In genomic region chr6:139376054-139376355, GRCh38 we compare ENCODE assay signal across 8 cellular contexts. TPM values are rescaled to one million over a fixed set of nuclear protein-coding genes. Genes with fewer than 3 reads are reported as not detected.
DNase-seq lines count a peak whose midpoint lies in the region; ATAC-seq and TF ChIP-seq lines count a peak whose summit lies in the region.

No MANE protein-coding gene starts in this region.

- H3F3A ChIP-seq in neural cell (ENCODE audit: insufficient read depth, low read length, poor library complexity, severe bottlenecking), result peaks cover 6% of the 10 kb centered on the region

- H3K79me2 ChIP-seq in neural cell (replicated peaks; ENCODE audit: insufficient read depth, low read length), result peaks cover 31% of the 10 kb centered on the region

- intact Hi-C loops in posterior vena cava (cut with DNase I), result loop anchor here (5.0 to 10.0 kb wide), 2 partner anchors 221 to 699 kb away; no protein-coding TSS in a partner anchor

- no peaks in the 10 kb centered on the region for H3K9me3 Mint-ChIP-seq in endodermal cell

- H2AFZ ChIP-seq in neural cell (ENCODE audit: low read depth, low read length), result peak overlapping the region; percentile 83

- H3K4me3 Mint-ChIP-seq in endodermal cell, result peak overlapping the region; percentile 100

- no peaks in the 10 kb centered on the region for H3K27me3 ChIP-seq in endodermal cell (ENCODE audit: control insufficient read depth, insufficient read depth, low read length, poor library complexity, severe bottlenecking)
- no peaks in the 10 kb centered on the region for H3K27me3 ChIP-seq in neural cell (ENCODE audit: insufficient read depth, low read depth, low read length)

- TF ChIP-seq CTCF in GM12875 (IDR thresholded peaks at IDR 0.05; ENCODE audit: borderline replicate concordance, insufficient read depth, low read depth, low read length), result no peak
- no peak for TF ChIP-seq CTCF in RWPE1 (conservative IDR thresholded peaks at IDR 0.05; ENCODE audit: low read depth)
- no peak for TF ChIP-seq CTCF in endodermal cell (conservative IDR thresholded peaks at IDR 0.05)
- no peak for TF ChIP-seq CTCF in neural cell (IDR thresholded peaks at IDR 0.05; ENCODE audit: poor library complexity, severe bottlenecking)

- H3K27ac Mint-ChIP-seq in endodermal cell, result peak overlapping the region; percentile 96

- peaks cover 7% of the 10 kb centered on the region for H3K27me3 Mint-ChIP-seq in endodermal cell (ENCODE audit: insufficient read depth)

- no peak for TF ChIP-seq RAD21 in neural cell (conservative IDR thresholded peaks at IDR 0.05)

- H3K9me3 ChIP-seq in endodermal cell (ENCODE audit: control insufficient read depth, low read length), result no peaks in the 10 kb centered on the region
- H3K9me3 ChIP-seq in neural cell (ENCODE audit: low read length), result no peaks in the 10 kb centered on the region

- H3K4me2 ChIP-seq in neural cell (ENCODE audit: low read length), result peak overlapping the region; percentile 65

- POLR2A ChIA-PET in RWPE1 (lab: Yijun Ruan, JAX; ENCODE audit: low non-redundant PET), result no interaction called here

- H3K9ac ChIP-seq in endodermal cell (ENCODE audit: extremely low read depth, low read length, poor library complexity, severe bottlenecking) (peak overlapping the region; percentile 95), neural cell (ENCODE audit: low read length) (peak overlapping the region; percentile 98)

- CTCF ChIA-PET in RWPE1 (lab: Yijun Ruan, JAX), result interaction anchor here (0.6 kb wide), 2 partner anchors 180 to 1065 kb away, joined by 3 read pairs; no protein-coding TSS in a partner anchor

- peak; percentile 18 for DNase-seq in RWPE1 (ENCODE audit: low spot score)
- DNase-seq in endodermal cell, result no peak
- no peak for DNase-seq in NCI-H2107 (lab: John Stamatoyannopoulos, UW)
- DNase-seq in posterior vena cava (ENCODE audit: low spot score), result no peak

- ATAC-seq in GM18907 (IDR thresholded peaks at IDR 0.05; ENCODE audit: unreplicated experiment) (no peak), HG03159 (IDR thresholded peaks at IDR 0.05; ENCODE audit: unreplicated experiment) (no peak)

- no peak for TF ChIP-seq EP300 in neural cell (conservative IDR thresholded peaks at IDR 0.05; ENCODE audit: poor library complexity, severe bottlenecking)

- H3K36me3 Mint-ChIP-seq in endodermal cell (ENCODE audit: low read depth), result peaks cover 19% of the 10 kb centered on the region

- no peaks in the 10 kb centered on the region for H3K9me2 ChIP-seq in neural cell (ENCODE audit: insufficient read depth, low read length)

- peaks cover 10% of the 10 kb centered on the region for H4K20me1 ChIP-seq in neural cell (ENCODE audit: insufficient read depth)

- peaks cover 22% of the 10 kb centered on the region for H3K36me3 ChIP-seq in endodermal cell (ENCODE audit: control insufficient read depth, insufficient read depth, low read length)
- no peaks in the 10 kb centered on the region for H3K36me3 ChIP-seq in neural cell (ENCODE audit: insufficient read depth, low read length)

- peak overlapping the region; percentile 22 for H3K4me3 ChIP-seq in GM12875 (ENCODE audit: low read depth, low read length)
- H3K4me3 ChIP-seq in endodermal cell (ENCODE audit: low read length), result peak overlapping the region; percentile 97
- peak overlapping the region; percentile 87 for H3K4me3 ChIP-seq in neural cell (ENCODE audit: low read length)

- 5 to 7% methylated on average over 5 to 11 of the region's 11 CpGs for WGBS in endodermal cell (ENCODE audit: insufficient coverage in 1 of 2, insufficient read length in 1 of 2), 2 experiments

- peak overlapping the region; percentile 99 for H3K27ac ChIP-seq in RWPE1
- H3K27ac ChIP-seq in endodermal cell (ENCODE audit: low read depth, low read length), result peak overlapping the region; percentile 97
- H3K27ac ChIP-seq in neural cell (ENCODE audit: low read length), result peak overlapping the region; percentile 98

- peaks cover 31% of the 10 kb centered on the region for H3K4me1 Mint-ChIP-seq in endodermal cell

- peaks cover 16% of the 10 kb centered on the region for H3K4me1 ChIP-seq in endodermal cell (ENCODE audit: control insufficient read depth, insufficient read depth, low read length)

TF ChIP-seq in neural cell, 6 proteins besides CTCF, POLR2A, EP300 and RAD21:
- TF ChIP-seq, protein P1, sequence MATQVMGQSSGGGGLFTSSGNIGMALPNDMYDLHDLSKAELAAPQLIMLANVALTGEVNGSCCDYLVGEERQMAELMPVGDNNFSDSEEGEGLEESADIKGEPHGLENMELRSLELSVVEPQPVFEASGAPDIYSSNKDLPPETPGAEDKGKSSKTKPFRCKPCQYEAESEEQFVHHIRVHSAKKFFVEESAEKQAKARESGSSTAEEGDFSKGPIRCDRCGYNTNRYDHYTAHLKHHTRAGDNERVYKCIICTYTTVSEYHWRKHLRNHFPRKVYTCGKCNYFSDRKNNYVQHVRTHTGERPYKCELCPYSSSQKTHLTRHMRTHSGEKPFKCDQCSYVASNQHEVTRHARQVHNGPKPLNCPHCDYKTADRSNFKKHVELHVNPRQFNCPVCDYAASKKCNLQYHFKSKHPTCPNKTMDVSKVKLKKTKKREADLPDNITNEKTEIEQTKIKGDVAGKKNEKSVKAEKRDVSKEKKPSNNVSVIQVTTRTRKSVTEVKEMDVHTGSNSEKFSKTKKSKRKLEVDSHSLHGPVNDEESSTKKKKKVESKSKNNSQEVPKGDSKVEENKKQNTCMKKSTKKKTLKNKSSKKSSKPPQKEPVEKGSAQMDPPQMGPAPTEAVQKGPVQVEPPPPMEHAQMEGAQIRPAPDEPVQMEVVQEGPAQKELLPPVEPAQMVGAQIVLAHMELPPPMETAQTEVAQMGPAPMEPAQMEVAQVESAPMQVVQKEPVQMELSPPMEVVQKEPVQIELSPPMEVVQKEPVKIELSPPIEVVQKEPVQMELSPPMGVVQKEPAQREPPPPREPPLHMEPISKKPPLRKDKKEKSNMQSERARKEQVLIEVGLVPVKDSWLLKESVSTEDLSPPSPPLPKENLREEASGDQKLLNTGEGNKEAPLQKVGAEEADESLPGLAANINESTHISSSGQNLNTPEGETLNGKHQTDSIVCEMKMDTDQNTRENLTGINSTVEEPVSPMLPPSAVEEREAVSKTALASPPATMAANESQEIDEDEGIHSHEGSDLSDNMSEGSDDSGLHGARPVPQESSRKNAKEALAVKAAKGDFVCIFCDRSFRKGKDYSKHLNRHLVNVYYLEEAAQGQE (IDR thresholded peaks at IDR 0.05; ENCODE audit: borderline replicate concordance), result no peak
- TF ChIP-seq EZH2 (IDR thresholded peaks at IDR 0.05; ENCODE audit: borderline replicate concordance, insufficient read depth, low read length, poor library complexity, severe bottlenecking), result no peak
- no peak for TF ChIP-seq TAF1 (IDR thresholded peaks at IDR 0.05; ENCODE audit: low read depth)
- TF ChIP-seq SMC3 (conservative IDR thresholded peaks at IDR 0.05; ENCODE audit: poor library complexity), result no peak
- no peak for TF ChIP-seq MXI1 (conservative IDR thresholded peaks at IDR 0.05; ENCODE audit: poor library complexity, severe bottlenecking)
- TF ChIP-seq POLR2AphosphoS5 (IDR thresholded peaks at IDR 0.05), result no peak

RNA-seq across cellular contexts. Expression of gene CITED2, which starts 1.6 kb away (rescaled TPM):
- 100 to 1,000 TPM in 1 of 2 donors, 10 to 100 TPM in 1; 80.2 to 118 TPM for total RNA-seq in endodermal cell
- polyA plus RNA-seq in endodermal cell (2013, experiment 1 of 2), result 210 TPM
- polyA plus RNA-seq in endodermal cell (2013, experiment 2 of 2), result 179 TPM
- 38.1 and 41.9 TPM in 2 replicates for polyA plus RNA-seq in neural cell
- polyA minus RNA-seq in neural cell, result 49.8 and 64.3 TPM in 2 replicates
- total RNA-seq in posterior vena cava, result 100 to 1,000 TPM in 1 of 2 donors, 10 to 100 TPM in 1; 85.4 to 132 TPM

Comparison
In these comparisons a context has a peak if more than half of its experiments do, and no peak if none do; other contexts are left out.
1. H3K4me3 ChIP-seq: peak in every context shown above with its lines; median percentile 97 in endodermal cell; 87 in neural cell; 22 in GM12875.